Comparison of ENCODE assay signal across 10 cellular contexts in the genomic region with DNA sequence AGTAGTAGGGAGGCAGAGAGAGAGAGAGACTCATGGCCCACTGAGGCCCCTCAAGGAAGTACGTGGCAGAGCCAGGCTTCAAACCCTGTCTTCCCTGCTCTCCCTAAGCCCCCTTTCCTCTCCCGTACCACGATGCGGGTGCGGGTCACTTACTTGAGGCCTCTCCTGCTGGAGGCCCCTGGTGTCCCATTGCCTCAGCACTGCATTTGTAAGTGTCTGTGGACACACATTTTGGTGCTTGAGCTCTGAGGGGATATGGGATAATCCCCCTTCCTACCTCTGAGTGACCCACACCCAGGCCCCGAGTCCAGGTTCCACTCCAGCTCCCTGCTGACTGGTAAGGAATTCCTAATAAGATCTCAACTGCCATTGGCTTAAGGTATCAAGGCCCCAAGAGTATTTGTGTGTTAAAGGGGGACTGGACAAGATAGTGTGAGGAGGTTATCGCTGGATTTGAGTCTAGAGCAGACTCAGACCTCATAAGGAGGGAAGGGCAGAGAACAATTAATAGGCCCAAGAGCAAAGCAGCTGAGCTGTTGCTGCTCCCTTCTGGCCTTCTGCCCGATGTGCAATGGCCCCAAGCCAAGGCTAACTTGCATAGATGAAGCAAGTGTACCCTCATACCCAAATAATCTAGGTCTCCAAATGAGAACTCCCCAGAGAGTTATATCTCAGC.
DNase-seq lines count a peak whose midpoint lies in the region; ATAC-seq and TF ChIP-seq lines count a peak whose summit lies in the region.
"Had no signal": no experiment of that assay in that cellular context is flagged by ENCODE, and none has a peak within 500 bp of the region (broad histone marks: within the 10 kb centered on the region; RNA-seq: fewer than 3 reads in every experiment).

No MANE protein-coding gene starts in this region.

- H3K27ac ChIP-seq in VCaP = peak overlapping the region; percentile 48
- H3K27ac ChIP-seq: 22Rv1 had no signal

- ATAC-seq in left ventricle myocardium superior (peak; percentile 23), GM21717 (IDR thresholded peaks at IDR 0.05; ENCODE audit: unreplicated experiment) (no peak)

- DNase-seq in DMS 273 (lab: John Stamatoyannopoulos, UW; ENCODE audit: unreplicated experiment) (peak; percentile 62), DMS 273 treated with DMSO at 0.1 percent for 48 hours (lab: John Stamatoyannopoulos, UW) (no peak), left ventricle myocardium superior (peak; percentile 84), retina (peak; percentile 40), DMS114 treated with DMSO at 0.1 percent for 48 hours (lab: John Stamatoyannopoulos, UW; ENCODE audit: unreplicated experiment) (no peak), HuH-7.5 (ENCODE audit: low spot score) (no peak)
- DNase-seq: mesenchymal stem cell had no signal

- intact Hi-C loops in left ventricle myocardium superior (cut with micrococcal nuclease) = loop anchor here (10.0 kb wide), 1 partner anchor 94 kb away; no protein-coding TSS in a partner anchor

- peak; percentile 71 for TF ChIP-seq CTCF in VCaP (conservative IDR thresholded peaks at IDR 0.05)

Comparison
In these comparisons a context has a peak if more than half of its experiments do, and no peak if none do; other contexts are left out.
1. DNase-seq: peak in DMS 273 (single experiment), left ventricle myocardium superior (single experiment) and retina (single experiment); none in DMS 273 treated with DMSO at 0.1 percent for 48 hours (single experiment), DMS114 treated with DMSO at 0.1 percent for 48 hours (single experiment) and HuH-7.5 (single experiment).